1 cellular context compared by ENCODE assay signal in the genomic region with DNA sequence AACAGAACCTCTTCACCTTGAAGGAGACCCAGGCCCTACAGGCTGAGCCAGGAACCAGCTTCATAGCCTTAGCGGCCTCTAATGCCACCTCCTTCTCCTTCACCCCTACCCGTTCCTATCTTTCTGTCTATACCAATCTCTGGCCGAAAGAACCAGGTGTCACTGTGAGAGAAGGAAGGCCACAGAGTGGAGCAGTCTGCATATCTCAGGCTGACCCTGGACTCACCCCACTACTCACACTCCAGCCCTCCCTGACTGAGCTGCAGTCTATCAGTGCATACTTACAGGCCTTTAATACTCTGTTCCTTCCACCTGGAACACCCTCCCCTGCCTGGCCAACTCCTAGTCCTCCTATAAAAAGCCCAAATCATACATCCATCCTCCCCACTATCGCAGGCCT.
TF ChIP-seq lines count a peak whose summit lies in the region.

No MANE protein-coding gene starts in this region.

TF ChIP-seq in SK-N-SH, 30 proteins besides CTCF, POLR2A, EP300 and RAD21 (continued from another document):
- no peak for TF ChIP-seq NFIC (IDR thresholded peaks at IDR 0.05; ENCODE audit: borderline replicate concordance)
- TF ChIP-seq TAF1 (IDR thresholded peaks at IDR 0.05; ENCODE audit: borderline replicate concordance, low read depth, low read length), result no peak
- TF ChIP-seq NRF1 (IDR thresholded peaks at IDR 0.05; ENCODE audit: low read depth, low read length), result no peak
- TF ChIP-seq GABPA (IDR thresholded peaks at IDR 0.05; ENCODE audit: low read depth), result no peak
- no peak for TF ChIP-seq JUND (IDR thresholded peaks at IDR 0.05)
- no peak for TF ChIP-seq TCF12 (IDR thresholded peaks at IDR 0.05)
- TF ChIP-seq, protein P1, sequence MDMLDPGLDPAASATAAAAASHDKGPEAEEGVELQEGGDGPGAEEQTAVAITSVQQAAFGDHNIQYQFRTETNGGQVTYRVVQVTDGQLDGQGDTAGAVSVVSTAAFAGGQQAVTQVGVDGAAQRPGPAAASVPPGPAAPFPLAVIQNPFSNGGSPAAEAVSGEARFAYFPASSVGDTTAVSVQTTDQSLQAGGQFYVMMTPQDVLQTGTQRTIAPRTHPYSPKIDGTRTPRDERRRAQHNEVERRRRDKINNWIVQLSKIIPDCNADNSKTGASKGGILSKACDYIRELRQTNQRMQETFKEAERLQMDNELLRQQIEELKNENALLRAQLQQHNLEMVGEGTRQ (IDR thresholded peaks at IDR 0.05; ENCODE audit: borderline replicate concordance, low read depth, low read length), result no peak
- TF ChIP-seq MEF2A (IDR thresholded peaks at IDR 0.05; ENCODE audit: borderline replicate concordance, low read depth), result no peak
- TF ChIP-seq SIN3A (IDR thresholded peaks at IDR 0.05; ENCODE audit: borderline replicate concordance, low read depth, low read length), result no peak
- no peak for TF ChIP-seq FOXJ3 (CRISPR knock-in tag; IDR thresholded peaks at IDR 0.05)
